ENCODE assay signal across 12 cellular contexts in genomic region chr4:4344915-4345527, GRCh38. TPM values are rescaled to one million over a fixed set of nuclear protein-coding genes. Genes with fewer than 3 reads are reported as not detected.
A peak's percentile ranks its signal among the peaks of the same experiment; 100 is the strongest.
DNase-seq lines count a peak whose midpoint lies in the region; ATAC-seq and TF ChIP-seq lines count a peak whose summit lies in the region.
"Had no signal": no experiment of that assay in that cellular context is flagged by ENCODE, and none has a peak within 500 bp of the region (broad histone marks: within the 10 kb centered on the region; RNA-seq: fewer than 3 reads in every experiment).

No MANE protein-coding gene starts in this region.

- intact Hi-C loops in mammary epithelial cell (cut with micrococcal nuclease) (no loop called here), Calu3 (cut with micrococcal nuclease; ENCODE audit: unreplicated experiment) (no loop called here)

- H3K9me2 ChIP-seq in OCI-LY1 (ENCODE audit: low read depth, low read length): no peaks in the 10 kb centered on the region

- H3K9ac ChIP-seq in OCI-LY1 (ENCODE audit: low read length) (peak overlapping the region; percentile 73; the same call in 1 of the 2 replicates), mammary epithelial cell (ENCODE audit: insufficient read depth, low read length) (no peak overlapping the region)

- no peak overlapping the region for H3K4me3 Mint-ChIP-seq in Calu3 (ENCODE audit: low read depth, unreplicated experiment)

- H3K36me3 ChIP-seq in OCI-LY1 (ENCODE audit: insufficient read depth, low read length) (peaks cover 5% of the 10 kb centered on the region; the same call in 1 of the 2 replicates), mammary epithelial cell (ENCODE audit: insufficient read depth, low read length) (no peaks in the 10 kb centered on the region)

- peak; percentile 47 for DNase-seq in GM13976 (ENCODE audit: low spot score)
- DNase-seq in HuH-7 (ENCODE audit: low spot score): no peak
- no peak for DNase-seq in mammary epithelial cell
- DNase-seq in Calu3: no peak
- no peak for DNase-seq in GM03348 (ENCODE audit: low spot score)
- DNase-seq: activated gamma-delta T cell; dorsolateral prefrontal cortex; stimulated activated naive CD4-positive, alpha-beta T cell had no signal

- H2AFZ ChIP-seq in OCI-LY1 (ENCODE audit: low read length) (no peak overlapping the region), mammary epithelial cell (ENCODE audit: low read depth, low read length) (no peak overlapping the region)

- no peaks in the 10 kb centered on the region for H3K4me1 Mint-ChIP-seq in Calu3 (ENCODE audit: low read depth, unreplicated experiment)

- H3K27ac Mint-ChIP-seq in Calu3 (ENCODE audit: unreplicated experiment): no peak overlapping the region

- H3K27me3 ChIP-seq in OCI-LY1 (ENCODE audit: insufficient read depth, low read length): no peaks in the 10 kb centered on the region
- H3K27me3 ChIP-seq in mammary epithelial cell (ENCODE audit: insufficient read depth, low read length): peaks cover 3% of the 10 kb centered on the region

- no peaks in the 10 kb centered on the region for H3K36me3 Mint-ChIP-seq in Calu3 (ENCODE audit: insufficient read depth, unreplicated experiment)

- H3K4me1 ChIP-seq in OCI-LY1 (ENCODE audit: insufficient read depth, low read length, severe bottlenecking) (peaks cover 64% of the 10 kb centered on the region), mammary epithelial cell (ENCODE audit: insufficient read depth, low read length) (no peaks in the 10 kb centered on the region)

- H3K79me2 ChIP-seq in OCI-LY1 (ENCODE audit: insufficient read depth, low read length) (no peaks in the 10 kb centered on the region), mammary epithelial cell (ENCODE audit: insufficient read depth, low read length) (no peaks in the 10 kb centered on the region)

- BruUV-seq in mammary epithelial cell (replicated peaks; lab: Mats Ljungman, UMichigan) (no TSS peak), Calu3 (replicated peaks; lab: Mats Ljungman, UMichigan) (no TSS peak)

- in situ Hi-C loops in GM13976 (cut with MboI; ENCODE audit: low sequenced_read_pairs, unreplicated experiment) (no loop called here), mammary epithelial cell (cut with MboI; ENCODE audit: low sequenced_read_pairs in 2 of 2) (loop anchor here in 1 of 2 donors (5.0 to 25.0 kb wide), 2 partner anchors 88 to 358 kb away; no protein-coding TSS in a partner anchor)

- H4K20me1 ChIP-seq in OCI-LY1 (ENCODE audit: insufficient read depth, low read length): no peaks in the 10 kb centered on the region
- no peaks in the 10 kb centered on the region for H4K20me1 ChIP-seq in mammary epithelial cell (ENCODE audit: insufficient read depth, low read length)

- ATAC-seq in GM19455 (IDR thresholded peaks at IDR 0.05; ENCODE audit: unreplicated experiment) (peak; percentile 82), HG02973 (IDR thresholded peaks at IDR 0.05; ENCODE audit: unreplicated experiment) (peak; percentile 89)

- no peak for TF ChIP-seq CTCF in GM13976 (IDR thresholded peaks at IDR 0.05; ENCODE audit: borderline replicate concordance, control extremely low read depth, extremely low read depth, insufficient read depth, missing control alignments)
- no peak for TF ChIP-seq CTCF in OCI-LY1 (IDR thresholded peaks at IDR 0.05; ENCODE audit: low read length)
- no peak for TF ChIP-seq CTCF in mammary epithelial cell (conservative IDR thresholded peaks at IDR 0.05 in 1 of 2, IDR thresholded peaks at IDR 0.05 in 1 of 2; ENCODE audit: extremely low read depth in 1 of 2, insufficient read depth in 1 of 2, low read depth in 1 of 2, low read length in 2 of 2)
- TF ChIP-seq CTCF in Calu3 (IDR thresholded peaks at IDR 0.05; ENCODE audit: unreplicated experiment): no peak

- CTCF ChIA-PET in mammary epithelial cell (lab: Charles Lee; ENCODE audit: low non-redundant PET): no interaction called here
- CTCF ChIA-PET in Calu3 (lab: Charles Lee): no interaction called here

- H3K27me3 Mint-ChIP-seq in Calu3 (ENCODE audit: unreplicated experiment): peaks cover 31% of the 10 kb centered on the region

- H3K4me2 ChIP-seq in OCI-LY1 (ENCODE audit: low read length) (peak overlapping the region; percentile 71), mammary epithelial cell (ENCODE audit: insufficient read depth, low read depth, low read length) (no peak overlapping the region)

- H3K9me3 ChIP-seq in OCI-LY1 (ENCODE audit: low read length): no peaks in the 10 kb centered on the region
- no peaks in the 10 kb centered on the region for H3K9me3 ChIP-seq in mammary epithelial cell (replicated peaks; ENCODE audit: insufficient read depth, low read length)

- WGBS in mammary epithelial cell (ENCODE audit: low coverage, missing lambda C conversion rate): 92% methylated on average over 11 of the region's 14 CpGs

- H3K27ac ChIP-seq in OCI-LY1 (ENCODE audit: low read depth, low read length, poor library complexity, severe bottlenecking) (peak overlapping the region; percentile 100), mammary epithelial cell (ENCODE audit: insufficient read depth, low read depth, low read length) (no peak overlapping the region)
- H3K27ac ChIP-seq: C4-2B, dorsolateral prefrontal cortex had no signal

- H3K9me3 Mint-ChIP-seq in Calu3 (ENCODE audit: low read depth, unreplicated experiment): no peaks in the 10 kb centered on the region

- dilution Hi-C loops in mammary epithelial cell (cut with HindIII; ENCODE audit: low sequenced_read_pairs): no loop called here

- H3K4me3 ChIP-seq in OCI-LY1 (ENCODE audit: low read depth, low read length, poor library complexity, severe bottlenecking): no peak overlapping the region
- no peak overlapping the region for H3K4me3 ChIP-seq in mammary epithelial cell (replicated peaks in 1 of 3; ENCODE audit: insufficient read depth in 1 of 3, low read depth in 2 of 3, low read length in 3 of 3)
- H3K4me3 ChIP-seq: dorsolateral prefrontal cortex had no signal

- H3F3A ChIP-seq in OCI-LY1 (ENCODE audit: insufficient read depth, low read length): no peaks in the 10 kb centered on the region

RNA-seq across cellular contexts. Expression of gene NSG1, which starts 41.9 kb away (rescaled TPM):
- total RNA-seq in mammary epithelial cell (10 to 100 TPM; 17.5 to 31.4 TPM), Calu3 (2022) (not detected in 2 replicates)
- polyA plus RNA-seq in mammary epithelial cell: 41.0 TPM
- 60.6 TPM for polyA minus RNA-seq in mammary epithelial cell

RNA-seq across cellular contexts. Expression of gene ZBTB49, which starts 55.0 kb away (rescaled TPM):
- 1 to 10 TPM; 4.7 to 8.6 TPM for total RNA-seq in mammary epithelial cell
- 1.9 TPM for polyA plus RNA-seq in mammary epithelial cell
- not detected for polyA minus RNA-seq in mammary epithelial cell
- total RNA-seq in Calu3 (2022): 3.3 and 5.9 TPM in 2 replicates

RNA-seq across cellular contexts. Expression of gene LYAR, which starts 55.1 kb away (rescaled TPM):
- total RNA-seq in mammary epithelial cell (10 to 100 TPM in 1 of 2 donors, 1 to 10 TPM in 1; 6.3 to 36.3 TPM), Calu3 (2022) (19.1 and 19.8 TPM in 2 replicates)
- 16.1 TPM for polyA plus RNA-seq in mammary epithelial cell
- 35.0 TPM for polyA minus RNA-seq in mammary epithelial cell

Comparison
In these comparisons a context has a peak if more than half of its experiments do, and no peak if none do; other contexts are left out.
1. RNA of gene NSG1, which starts 41.9 kb away (total RNA-seq): 17.5 to 31.4 TPM in mammary epithelial cell; not detected in Calu3; every median in the first group is over 10 times any median in the second.